ENCODE assay signal across 21 cellular contexts in genomic region chr9:40925149-40925548, GRCh38.
"Had no signal": no experiment of that assay in that cellular context is flagged by ENCODE, and none has a peak within 500 bp of the region (broad histone marks: within the 10 kb centered on the region; RNA-seq: fewer than 3 reads in every experiment).

No MANE protein-coding gene starts in this region.

- H3K4me3 ChIP-seq: esophagus squamous epithelium, gastroesophageal sphincter, left lung, lung, mucosa of descending colon, sigmoid colon, skin epidermis, suprapubic skin, thyroid gland, uterus had no signal

- H3K36me3 ChIP-seq: esophagus squamous epithelium, gastroesophageal sphincter, left lung, neutrophil, sigmoid colon, suprapubic skin, thyroid gland, uterus had no signal

- H3K4me1 ChIP-seq: esophagus squamous epithelium, gastroesophageal sphincter, left lung, sigmoid colon, suprapubic skin, thyroid gland, uterus had no signal

- DNase-seq: cortex of kidney; effector memory CD4-positive, alpha-beta T cell; esophagus squamous epithelium; foreskin fibroblast; glutamatergic neuron; left lung; mucosa of descending colon; naive thymus-derived CD8-positive, alpha-beta T cell; posterior cingulate gyrus; sigmoid colon; stimulated activated CD4-positive, alpha-beta T cell treated with anti-CD3 and anti-CD28 coated beads, Interleukin-12 subunit alpha, Interleukin-12 subunit beta, amount 100 ng/mL, for 4 hours; stimulated activated naive CD4-positive, alpha-beta T cell treated with Interleukin-2 at 50 U/mL for 16 hours; thyroid gland; uterus had no signal

- H3K27me3 Mint-ChIP-seq: naive thymus-derived CD8-positive, alpha-beta T cell; type B pancreatic cell had no signal

- ATAC-seq: gastroesophageal sphincter; left lung; mucosa of descending colon; naive thymus-derived CD8-positive, alpha-beta T cell had no signal

- H3K36me3 Mint-ChIP-seq: type B pancreatic cell had no signal

- H3K4me1 Mint-ChIP-seq: naive thymus-derived CD8-positive, alpha-beta T cell had no signal

- H3K27ac Mint-ChIP-seq: naive thymus-derived CD8-positive, alpha-beta T cell; type B pancreatic cell had no signal

- H3K4me3 Mint-ChIP-seq: naive thymus-derived CD8-positive, alpha-beta T cell; type B pancreatic cell had no signal

- H3K27me3 ChIP-seq: esophagus squamous epithelium, gastroesophageal sphincter, left lung, neutrophil, sigmoid colon, suprapubic skin, thyroid gland, uterus had no signal

- H3K27ac ChIP-seq: epithelial cell of prostate, esophagus squamous epithelium, gastroesophageal sphincter, left lung, neutrophil, sigmoid colon, skin epidermis, suprapubic skin, thyroid gland, uterus had no signal
